15 cellular contexts compared by ENCODE assay signal in genomic region chr7:151301471-151302462, GRCh38. TPM values are rescaled to one million over a fixed set of nuclear protein-coding genes. Genes with fewer than 3 reads are reported as not detected.
DNase-seq lines count a peak whose midpoint lies in the region; ATAC-seq and TF ChIP-seq lines count a peak whose summit lies in the region.
"Had no signal": no experiment of that assay in that cellular context is flagged by ENCODE, and none has a peak within 500 bp of the region (broad histone marks: within the 10 kb centered on the region; RNA-seq: fewer than 3 reads in every experiment).

No MANE protein-coding gene starts in this region.

- ATAC-seq in Panc1: 0 out of 2 replicates have a peak, but pooled peaks have one; percentile 13
- no peak for ATAC-seq in left lobe of liver
- no peak for ATAC-seq in stimulated activated naive B cell treated with anti-CD40 and anti-IgM and Interleukin-4, amounts not matched to agents 10 μg/mL and 1 μg/mL and 100 μg/mL, for 72 hours (replicated peaks)
- no peak for ATAC-seq in upper lobe of right lung
- no peak for ATAC-seq in esophagus mucosa
- ATAC-seq: HCT116 had no signal

- H3K4me1 Mint-ChIP-seq in stimulated activated naive B cell treated with anti-CD40 and anti-IgM and Interleukin-4, amounts not matched to agents 10 μg/mL and 1 μg/mL and 100 μg/mL, for 72 hours: peaks cover 8 to 14% of the 10 kb centered on the region in 2 donors

- H3K27ac ChIP-seq in Panc1 (ENCODE audit: low read length) (no peak overlapping the region), upper lobe of right lung (no peak overlapping the region)
- H3K27ac ChIP-seq: HL-60 had no signal

- peak; percentile 44 for DNase-seq in activated CD8-positive, alpha-beta memory T cell treated with anti-CD3 and anti-CD28 coated beads, Interleukin-2, amount 50 U/mL, for 48 hours
- no peak for DNase-seq in activated CD8-positive, alpha-beta memory T cell treated with anti-CD3 and anti-CD28 coated beads, Interleukin-2, amount 50 U/mL, for 4 hours
- DNase-seq in Panc1 (ENCODE audit: low read depth, low spot score) (no peak), left lobe of liver (ENCODE audit: low spot score) (peak; percentile 31), upper lobe of right lung (no peak)
- no peak for DNase-seq in stimulated activated naive B cell treated with anti-CD40 and anti-IgM and Interleukin-4, amounts not matched to agents 10 μg/mL and 1 μg/mL and 100 μg/mL, for 72 hours
- no peak for DNase-seq in activated CD4-positive, CD25-positive, alpha-beta regulatory T cell (lab: John Stamatoyannopoulos, UW)
- DNase-seq: ACHN; C1 segment of cervical spinal cord; Calu3; CD4-positive, alpha-beta T cell; DMS 273 treated with DMSO at 0.1 percent for 48 hours had no signal

- H3K4me1 ChIP-seq in Panc1 (ENCODE audit: control insufficient read depth, insufficient read depth, low read length) (no peaks in the 10 kb centered on the region), upper lobe of right lung (peaks cover 5% of the 10 kb centered on the region)

- CTCF ChIA-PET in Panc1 (lab: Charles Lee): interaction anchor here (0.6 kb wide), 1 partner anchor 120 kb away, joined by 10 read pairs; no protein-coding TSS in a partner anchor

- no peaks in the 10 kb centered on the region for H3K36me3 Mint-ChIP-seq in stimulated activated naive B cell treated with anti-CD40 and anti-IgM and Interleukin-4, amounts not matched to agents 10 μg/mL and 1 μg/mL and 100 μg/mL, for 72 hours

- H3K9me3 ChIP-seq in Panc1 (ENCODE audit: control insufficient read depth, insufficient read depth, low read depth, low read length) (no peaks in the 10 kb centered on the region), upper lobe of right lung (no peaks in the 10 kb centered on the region)

- H3K27ac Mint-ChIP-seq in stimulated activated naive B cell treated with anti-CD40 and anti-IgM and Interleukin-4, amounts not matched to agents 10 μg/mL and 1 μg/mL and 100 μg/mL, for 72 hours: peak overlapping the region; percentile 62
- H3K27ac Mint-ChIP-seq: CD4-positive, alpha-beta T cell had no signal

- H3K4me3 Mint-ChIP-seq in stimulated activated naive B cell treated with anti-CD40 and anti-IgM and Interleukin-4, amounts not matched to agents 10 μg/mL and 1 μg/mL and 100 μg/mL, for 72 hours: no peak overlapping the region
- H3K4me3 Mint-ChIP-seq: CD4-positive, alpha-beta T cell had no signal

- H3K4me3 ChIP-seq in Panc1 (ENCODE audit: low read depth in 2 of 2, low read length in 2 of 2): no peak overlapping the region
- H3K4me3 ChIP-seq in upper lobe of right lung: no peak overlapping the region

- no peaks in the 10 kb centered on the region for H3K36me3 ChIP-seq in Panc1 (ENCODE audit: control insufficient read depth, insufficient read depth, low read length)
- no peaks in the 10 kb centered on the region for H3K36me3 ChIP-seq in upper lobe of right lung

- peaks cover 3% of the 10 kb centered on the region; the same call in 1 of the 2 replicates for H3K27me3 ChIP-seq in Panc1 (ENCODE audit: control insufficient read depth, insufficient read depth, low read length)
- H3K27me3 ChIP-seq in upper lobe of right lung: peaks cover 19% of the 10 kb centered on the region

- in situ Hi-C loops in Panc1 (cut with HindIII; ENCODE audit: low pct_unique_long_range_greater_than_20kb, low sequenced_read_pairs): no loop called here

- intact Hi-C loops in Panc1 (cut with micrococcal nuclease; ENCODE audit: unreplicated experiment) (loop anchor here (5.0 kb wide), 2 partner anchors 49 to 179 kb away; no protein-coding TSS in a partner anchor), upper lobe of right lung (cut with DNase I) (loop anchor here (10.0 kb wide), 1 partner anchor 57 kb away; the partner anchor contains the start of gene SMARCD3)

- no peaks in the 10 kb centered on the region for H3K9me3 Mint-ChIP-seq in stimulated activated naive B cell treated with anti-CD40 and anti-IgM and Interleukin-4, amounts not matched to agents 10 μg/mL and 1 μg/mL and 100 μg/mL, for 72 hours

- BruUV-seq in Panc1 (replicated peaks; lab: Mats Ljungman, UMichigan): no TSS peak

- TF ChIP-seq CTCF in Panc1 (IDR thresholded peaks at IDR 0.05) (no peak), upper lobe of right lung (IDR thresholded peaks at IDR 0.05) (no peak)

- POLR2A ChIA-PET in Panc1 (lab: Charles Lee): interaction anchor here (0.5 kb wide), 1 partner anchor 32 kb away, joined by 3 read pairs; no protein-coding TSS in a partner anchor

- peaks cover 50 to 67% of the 10 kb centered on the region in 2 donors for H3K27me3 Mint-ChIP-seq in stimulated activated naive B cell treated with anti-CD40 and anti-IgM and Interleukin-4, amounts not matched to agents 10 μg/mL and 1 μg/mL and 100 μg/mL, for 72 hours

RNA-seq across cellular contexts. Expression of gene NUB1, which starts 39.8 kb away (rescaled TPM):
- total RNA-seq in Panc1 (2021; ENCODE audit: unreplicated experiment): 50.5 TPM
- 41.4 TPM for polyA plus RNA-seq in Panc1 (2012; ENCODE audit: insufficient read length)
- total RNA-seq in left lobe of liver: 19.0 TPM
- 55.2 TPM for total RNA-seq in upper lobe of right lung
- 19.8 TPM for total RNA-seq in esophagus mucosa

RNA-seq across cellular contexts. Expression of gene SMARCD3, which starts 53.3 kb away (rescaled TPM):
- total RNA-seq in Panc1 (2021; ENCODE audit: unreplicated experiment) (27.8 TPM), left lobe of liver (2.2 TPM), upper lobe of right lung (61.5 TPM), esophagus mucosa (6.7 TPM)
- 35.9 TPM for polyA plus RNA-seq in Panc1 (2012; ENCODE audit: insufficient read length)

Comparison
In these comparisons a context has a peak if more than half of its experiments do, and no peak if none do; other contexts are left out.
1. DNase-seq: peak in activated CD8-positive, alpha-beta memory T cell treated with anti-CD3 and anti-CD28 coated beads, Interleukin-2, amount 50 U/mL, for 48 hours (single experiment) and left lobe of liver (single experiment); none in activated CD8-positive, alpha-beta memory T cell treated with anti-CD3 and anti-CD28 coated beads, Interleukin-2, amount 50 U/mL, for 4 hours (single experiment), Panc1 (single experiment), stimulated activated naive B cell treated with anti-CD40 and anti-IgM and Interleukin-4, amounts not matched to agents 10 μg/mL and 1 μg/mL and 100 μg/mL, for 72 hours (single experiment), upper lobe of right lung (single experiment) and activated CD4-positive, CD25-positive, alpha-beta regulatory T cell (0 of 4).